ENCODE assay signal across 2 cellular contexts in genomic region chr17:66950886-66951604, GRCh38.
TF ChIP-seq lines count a peak whose summit lies in the region.

No MANE protein-coding gene starts in this region.

TF ChIP-seq in GM23338, 12 proteins besides CTCF, POLR2A, EP300 and RAD21 (continued from another document):
- TF ChIP-seq CREB1 (CRISPR knock-in tag; IDR thresholded peaks at IDR 0.05; ENCODE audit: low read depth) (no peak), STAT1 (IDR thresholded peaks at IDR 0.05; ENCODE audit: unreplicated experiment) (no peak)

TF ChIP-seq in SK-N-SH, 30 proteins besides CTCF, POLR2A, EP300 and RAD21 (continued from another document):
- no peak for TF ChIP-seq FOSL2 (IDR thresholded peaks at IDR 0.05; ENCODE audit: borderline replicate concordance, low read depth)
